In the genomic region with DNA sequence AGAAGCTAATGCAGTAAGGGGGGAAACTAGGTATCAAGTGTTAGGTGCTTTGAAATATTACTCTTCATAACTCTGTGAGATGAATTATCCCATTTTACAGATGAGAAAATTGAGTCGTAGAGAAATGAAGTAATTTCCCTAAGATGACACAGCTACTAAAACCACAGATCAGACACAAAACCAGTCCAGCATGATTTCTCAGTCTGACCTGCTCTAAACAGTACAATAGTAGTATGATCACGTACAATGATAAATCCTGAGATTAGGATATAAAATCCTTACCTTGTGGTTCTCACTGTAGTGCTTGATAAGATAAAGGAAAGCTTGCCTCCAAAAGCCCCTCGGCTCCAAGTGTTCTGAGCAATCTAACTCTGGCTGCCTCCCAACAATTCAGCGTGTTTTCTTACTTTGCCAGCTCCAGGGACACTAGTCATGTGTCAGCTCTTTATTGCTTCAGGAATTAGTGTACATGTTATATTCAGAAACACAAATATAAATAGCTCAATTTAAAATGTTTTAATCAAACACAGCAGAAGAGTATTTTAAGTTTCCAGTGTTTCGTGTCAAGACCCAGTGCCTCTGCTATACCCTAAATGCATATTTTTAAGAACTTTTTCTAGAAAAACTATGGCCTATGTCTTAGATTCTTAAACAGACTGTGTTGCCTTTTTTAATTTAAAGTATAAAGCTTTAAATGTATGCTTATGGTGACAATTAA, we compare ENCODE assay signal across 10 cellular contexts.
DNase-seq lines count a peak whose midpoint lies in the region; ATAC-seq and TF ChIP-seq lines count a peak whose summit lies in the region.
"Had no signal": no experiment of that assay in that cellular context is flagged by ENCODE, and none has a peak within 500 bp of the region (broad histone marks: within the 10 kb centered on the region; RNA-seq: fewer than 3 reads in every experiment).

No MANE protein-coding gene starts in this region.

- ATAC-seq in omental fat pad (ENCODE audit: low FRiP score) (no peak), GM18909 (IDR thresholded peaks at IDR 0.05; ENCODE audit: poor library complexity, unreplicated experiment) (no peak), T-cell (replicated peaks in 1 of 4) (no peak)

- no peak overlapping the region for H3K4me3 Mint-ChIP-seq in H9
- no peak overlapping the region for H3K4me3 Mint-ChIP-seq in T-cell
- H3K4me3 Mint-ChIP-seq: T-helper 2 cell treated with Interferon-gamma antibody and Interleukin-4, amounts not matched to agents 5 μg/mL and 100 μg/mL, for 36 hours had no signal

- H3K79me2 ChIP-seq in H9 (ENCODE audit: insufficient read depth, low read length) = no peaks in the 10 kb centered on the region

- no peak overlapping the region for H2AK5ac ChIP-seq in H9 (ENCODE audit: insufficient read length, low read length)

- H2BK20ac ChIP-seq in H9 (ENCODE audit: low read depth, low read length, poor library complexity, severe bottlenecking) = no peak overlapping the region

- H3K18ac ChIP-seq in H9 (ENCODE audit: insufficient read length, low read depth, low read length) = no peak overlapping the region

- no peak overlapping the region for H3K9ac ChIP-seq in H9 (ENCODE audit: extremely low read depth, insufficient read length, low read length)

- no peak overlapping the region for H3K4me2 ChIP-seq in H9 (ENCODE audit: insufficient read depth, insufficient read length, low read length)

- no peak overlapping the region for H3K56ac ChIP-seq in H9 (ENCODE audit: insufficient read length, low read depth, low read length)

- peaks cover 0 to 4% of the 10 kb centered on the region in 2 experiments; a peak in 3 of 4 replicates for H3K4me1 Mint-ChIP-seq in H9
- H3K4me1 Mint-ChIP-seq in T-cell = peaks cover 29 to 37% (median 34%) of the 10 kb centered on the region in 3 donors

- DNase-seq in DMS79 treated with DMSO at 0.1 percent for 48 hours (lab: John Stamatoyannopoulos, UW) (peak; percentile 80), NCI-H2029 (lab: John Stamatoyannopoulos, UW) (peak; percentile 41), cardiac fibroblast (ENCODE audit: low read depth in 2 of 2) (peak; percentile 60 to 62), medulla oblongata (ENCODE audit: extremely low spot score) (peak; percentile 37), omental fat pad (ENCODE audit: low spot score) (no peak), H9 (no peak), T-cell (no peak)
- DNase-seq: mesendoderm had no signal

- no peak overlapping the region for H3K4ac ChIP-seq in H9 (ENCODE audit: low read depth, low read length)

- peaks cover 0 to 14% (median 11%) of the 10 kb centered on the region in 3 experiments; a peak in 6 of 7 replicates for H3K36me3 Mint-ChIP-seq in H9 (ENCODE audit: insufficient read depth in 1 of 3, low read depth in 3 of 3)
- H3K36me3 Mint-ChIP-seq in T-cell = peaks cover 12% of the 10 kb centered on the region

- H2BK120ac ChIP-seq in H9 (ENCODE audit: low read depth, low read length, poor library complexity, severe bottlenecking) = no peak overlapping the region

- no peak overlapping the region for H3K14ac ChIP-seq in H9 (ENCODE audit: insufficient read depth, low read length)

- H4K91ac ChIP-seq in H9 (ENCODE audit: insufficient read length, low read depth, low read length) = no peak overlapping the region

- no peak overlapping the region for H3T11ph ChIP-seq in H9 (ENCODE audit: low read length)

- H3K27ac ChIP-seq in H9 (ENCODE audit: insufficient read length, low read depth, low read length) = no peak overlapping the region

- POLR2A ChIA-PET in T-cell (lab: Charles Lee) = no interaction called here

- H3K27ac Mint-ChIP-seq in H9 (no peak overlapping the region), T-cell (no peak overlapping the region)
- H3K27ac Mint-ChIP-seq: T-helper 2 cell treated with Interferon-gamma antibody and Interleukin-4, amounts not matched to agents 5 μg/mL and 100 μg/mL, for 36 hours had no signal

- H4K20me1 ChIP-seq in H9 (ENCODE audit: control insufficient read depth, insufficient read depth, insufficient read length) = no peaks in the 10 kb centered on the region

- CTCF ChIA-PET in T-cell (lab: Charles Lee) = interaction anchor here (0.5 to 0.7 kb wide), 2 partner anchors 53 to 938 kb away, joined by 3 read pairs; no protein-coding TSS in a partner anchor

- H3K79me1 ChIP-seq in H9 (ENCODE audit: insufficient read depth, low read depth, low read length, poor library complexity, severe bottlenecking) = no peaks in the 10 kb centered on the region

- H3K4me1 ChIP-seq in H9 (ENCODE audit: insufficient read depth, low read length) = no peaks in the 10 kb centered on the region

- H4K8ac ChIP-seq in H9 (replicated peaks; ENCODE audit: insufficient read length, low read depth, low read length) = no peak overlapping the region

- H4K5ac ChIP-seq in H9 (ENCODE audit: insufficient read length, low read depth, low read length) = no peak overlapping the region

- no peak overlapping the region for H2BK15ac ChIP-seq in H9 (ENCODE audit: low read depth, low read length)

- TF ChIP-seq CTCF in cardiac fibroblast (IDR thresholded peaks at IDR 0.05; ENCODE audit: low read depth, low read length) (no peak), omental fat pad (IDR thresholded peaks at IDR 0.05) (no peak), H9 (conservative IDR thresholded peaks at IDR 0.05) (no peak)

- H3K23me2 ChIP-seq in H9 (ENCODE audit: insufficient read length, low read depth, low read length, poor library complexity, severe bottlenecking) = no peaks in the 10 kb centered on the region

- H3K9me3 ChIP-seq in H9 (ENCODE audit: control insufficient read depth, low read depth, low read length) = no peaks in the 10 kb centered on the region

- H2BK12ac ChIP-seq in H9 (ENCODE audit: insufficient read length, low read depth, low read length) = no peak overlapping the region

- no peak overlapping the region for H2BK5ac ChIP-seq in H9 (ENCODE audit: insufficient read length, low read length)

- H3K27me3 ChIP-seq in H9 (ENCODE audit: insufficient read depth, low read length) = no peaks in the 10 kb centered on the region

- H3K27me3 Mint-ChIP-seq in H9 (ENCODE audit: low read depth) (no peaks in the 10 kb centered on the region), T-cell (no peaks in the 10 kb centered on the region)

- no CpG with 5 or more reads among the region's 5 CpGs for WGBS in H9 (ENCODE audit: extremely low coverage, insufficient read length, low lambda C conversion rate)

- no peak overlapping the region for H3K23ac ChIP-seq in H9 (ENCODE audit: insufficient read length, low read depth, low read length)

- no peak overlapping the region for H2AFZ ChIP-seq in H9 (ENCODE audit: low read length)

- peaks cover 0 to 2% of the 10 kb centered on the region in 2 experiments; a peak in 2 of 5 replicates for H3K9me3 Mint-ChIP-seq in H9
- no peaks in the 10 kb centered on the region for H3K9me3 Mint-ChIP-seq in T-cell
- H3K9me3 Mint-ChIP-seq: T-helper 2 cell treated with Interferon-gamma antibody and Interleukin-4, amounts not matched to agents 5 μg/mL and 100 μg/mL, for 36 hours had no signal

- no peak overlapping the region for H3K4me3 ChIP-seq in cardiac fibroblast (replicated peaks in 1 of 2; ENCODE audit: low read depth in 2 of 2, low read length in 2 of 2)

Comparison
In these comparisons a context has a peak if more than half of its experiments do, and no peak if none do; other contexts are left out.
1. DNase-seq: peak in DMS79 treated with DMSO at 0.1 percent for 48 hours (single experiment), NCI-H2029 (single experiment), cardiac fibroblast (2 of 2) and medulla oblongata (single experiment); none in omental fat pad (single experiment), H9 (single experiment) and T-cell (0 of 34).